In genomic region chr4:170721812-170722373, GRCh38 we compare ENCODE assay signal across 23 cellular contexts.
"Had no signal": no experiment of that assay in that cellular context is flagged by ENCODE, and none has a peak within 500 bp of the region (broad histone marks: within the 10 kb centered on the region; RNA-seq: fewer than 3 reads in every experiment).

No MANE protein-coding gene starts in this region.

- ATAC-seq: activated naive CD4-positive, alpha-beta T cell treated with anti-CD3 and anti-CD28 coated beads, Interleukin-2, amount 50 U/mL, for 72 hours; activated naive CD8-positive, alpha-beta T cell treated with anti-CD3 and anti-CD28 coated beads, Interleukin-2, amount 50 U/mL, for 24 hours; activated T-cell treated with anti-CD3 and anti-CD28 coated beads, Interleukin-2, amount 50 U/mL, for 4 hours; T-cell had no signal

- DNase-seq: activated B cell treated with CpG ODN at 0.5 μM for 24 hours; activated CD4-positive, alpha-beta T cell treated with anti-CD3 and anti-CD28 coated beads for 1 hour; activated CD4-positive, alpha-beta T cell treated with anti-CD3 and anti-CD28 coated beads, Interleukin-2, amount 10 ng/mL, durations not matched to agents 24 days and 14 days; activated CD4-positive, alpha-beta T cell treated with anti-CD3 and anti-CD28 coated beads, Interleukin-2, amount 50 U/mL, for 48 hours; activated effector memory CD4-positive, alpha-beta T cell treated with anti-CD3 and anti-CD28 coated beads, Interleukin-2, amount 50 U/mL, for 16 hours; activated naive CD4-positive, alpha-beta T cell treated with Interleukin-2 at 50 U/mL for 16 hours; activated naive CD8-positive, alpha-beta T cell treated with anti-CD3 and anti-CD28 coated beads, Interleukin-2, amount 50 U/mL, for 24 hours; activated T-cell treated with anti-CD3 and anti-CD28 coated beads, Interleukin-2, amount 50 U/mL, for 4 hours; cerebellar nuclear complex; MG63; MV-4-11; NCI-H1092 treated with DMSO at 0.1 percent for 48 hours; NCI-H1417 treated with DMSO at 0.1 percent for 48 hours; NCI-H1694; NCI-H2029; NCI-H446; NCI-H524; Peyer's patch; Right ventricle myocardium superior; T-cell; T-helper 2 cell; T1000 had no signal
